21 cellular contexts compared by ENCODE assay signal in the genomic region with DNA sequence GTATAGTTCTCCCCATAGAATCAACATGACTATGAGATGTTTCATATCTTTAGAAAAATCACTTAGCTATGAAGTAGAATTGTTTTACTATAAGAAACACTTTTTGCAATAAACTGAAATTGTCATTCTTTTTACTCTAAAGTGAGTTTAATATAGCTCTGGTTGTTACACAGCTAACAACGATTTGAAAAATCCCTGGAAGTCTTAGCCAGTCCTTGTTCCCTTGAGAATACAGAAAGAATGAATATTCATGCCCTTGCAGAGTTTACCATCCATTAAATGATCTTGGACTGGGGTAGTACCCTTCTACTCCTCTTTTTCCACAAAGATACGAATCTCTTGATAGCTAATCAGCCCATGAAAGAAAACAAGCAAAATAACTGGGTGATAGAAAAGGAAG.
"Had no signal": no experiment of that assay in that cellular context is flagged by ENCODE, and none has a peak within 500 bp of the region (broad histone marks: within the 10 kb centered on the region; RNA-seq: fewer than 3 reads in every experiment).

No MANE protein-coding gene starts in this region.

- ATAC-seq: activated CD4-positive, CD25-positive, alpha-beta regulatory T cell treated with anti-CD3 and anti-CD28 coated beads, Interleukin-2, amount 50 U/mL, for 24 hours; activated CD8-positive, alpha-beta T cell treated with anti-CD3 and anti-CD28 coated beads for 36 hours had no signal

- DNase-seq: activated CD4-positive, alpha-beta T cell treated with anti-CD3 and anti-CD28 coated beads for 4 hours; activated CD8-positive, alpha-beta memory T cell treated with anti-CD3 and anti-CD28 coated beads, Interleukin-2, amount 50 U/mL, for 48 hours; activated CD8-positive, alpha-beta T cell treated with anti-CD3 and anti-CD28 coated beads for 36 hours; activated gamma-delta T cell; activated naive CD4-positive, alpha-beta T cell treated with anti-CD3 and anti-CD28 coated beads for 36 hours; activated T-cell treated with anti-CD3 and anti-CD28 coated beads, Interleukin-2, amount 50 U/mL, for 24 hours; amygdala; central memory CD4-positive, alpha-beta T cell; Kasumi-1; KBM-7; NCI-H1105 treated with DMSO at 0.1 percent for 48 hours; NCI-H1436 treated with DMSO at 0.1 percent for 48 hours; NCI-H187; NCI-H2081; NCI-H510A treated with DMSO at 0.1 percent for 48 hours; NCI-H69; PC-9; SHP77 treated with DMSO at 0.1 percent for 48 hours had no signal

- H3K4me3 Mint-ChIP-seq: activated CD8-positive, alpha-beta T cell treated with anti-CD3 and anti-CD28 coated beads for 36 hours; activated naive CD4-positive, alpha-beta T cell treated with anti-CD3 and anti-CD28 coated beads for 36 hours; activated naive CD8-positive, alpha-beta T cell; activated T-cell treated with anti-CD3 and anti-CD28 coated beads, Interleukin-2, amount 50 U/mL, for 24 hours; T-helper 1 cell treated with Interleukin-12 subunit alpha and Interleukin-12 subunit beta and Interleukin-4 antibody, amounts not matched to agents 30 μg/mL and 1 μg/mL, for 36 hours had no signal

- H3K27me3 Mint-ChIP-seq: activated CD8-positive, alpha-beta T cell treated with anti-CD3 and anti-CD28 coated beads for 36 hours; activated naive CD8-positive, alpha-beta T cell; activated T-cell treated with anti-CD3 and anti-CD28 coated beads, Interleukin-2, amount 50 U/mL, for 24 hours had no signal

- H3K4me3 ChIP-seq: PC-9 had no signal

- H3K27ac Mint-ChIP-seq: activated CD8-positive, alpha-beta T cell treated with anti-CD3 and anti-CD28 coated beads for 36 hours; activated naive CD4-positive, alpha-beta T cell treated with anti-CD3 and anti-CD28 coated beads for 36 hours; activated naive CD8-positive, alpha-beta T cell; activated T-cell treated with anti-CD3 and anti-CD28 coated beads, Interleukin-2, amount 50 U/mL, for 24 hours; T-helper 1 cell treated with Interleukin-12 subunit alpha and Interleukin-12 subunit beta and Interleukin-4 antibody, amounts not matched to agents 30 μg/mL and 1 μg/mL, for 36 hours had no signal

- H3K27ac ChIP-seq: PC-9 had no signal

- H3K9me3 Mint-ChIP-seq: activated CD8-positive, alpha-beta T cell treated with anti-CD3 and anti-CD28 coated beads for 36 hours; activated naive CD4-positive, alpha-beta T cell treated with anti-CD3 and anti-CD28 coated beads for 36 hours; activated T-cell treated with anti-CD3 and anti-CD28 coated beads, Interleukin-2, amount 50 U/mL, for 24 hours; T-helper 1 cell treated with Interleukin-12 subunit alpha and Interleukin-12 subunit beta and Interleukin-4 antibody, amounts not matched to agents 30 μg/mL and 1 μg/mL, for 36 hours had no signal
